Comparison of ENCODE assay signal across 1 cellular context in genomic region chr20:63933646-63934045, GRCh38.
TF ChIP-seq lines count a peak whose summit lies in the region.

No MANE protein-coding gene starts in this region.

TF ChIP-seq in K562, 482 proteins besides CTCF, POLR2A, EP300 and RAD21:
- TF ChIP-seq KLF16 (IDR thresholded peaks at IDR 0.05) (no peak), POLR2AphosphoS5 (IDR thresholded peaks at IDR 0.05; ENCODE audit: control insufficient read depth, insufficient read depth, low read depth, low read length) (0 out of 2 replicates have a peak, but pooled peaks have one; percentile 3)
